ENCODE assay signal across 8 cellular contexts in genomic region chr5:180804129-180804601, GRCh38.
DNase-seq lines count a peak whose midpoint lies in the region; ATAC-seq lines count a peak whose summit lies in the region.

No MANE protein-coding gene starts in this region.

- H3K4me1 ChIP-seq in mucosa of rectum (ENCODE audit: control insufficient read depth in 2 of 2, insufficient read depth in 2 of 2, low read length in 2 of 2): peaks cover 67 to 72% of the 10 kb centered on the region in 2 donors

- H3K9me3 ChIP-seq in mucosa of rectum (ENCODE audit: control insufficient read depth in 2 of 2, low read length in 2 of 2): no peaks in the 10 kb centered on the region

- DNase-seq in stimulated activated CD4-positive, alpha-beta T cell treated with anti-CD3 and anti-CD28 coated beads, Interleukin-1b, Interleukin-23, amount 100 ng/mL, for 48 hours: peak; percentile 35
- no peak for DNase-seq in stimulated activated CD4-positive, alpha-beta T cell treated with anti-CD3 and anti-CD28 coated beads, Interleukin-4, amount 100 ng/mL, for 24 hours
- DNase-seq in DMS153 treated with DMSO at 0.1 percent for 48 hours (lab: John Stamatoyannopoulos, UW; ENCODE audit: unreplicated experiment): no peak
- no peak for DNase-seq in LoVo (ENCODE audit: low spot score)
- DNase-seq in DMS 273 (lab: John Stamatoyannopoulos, UW; ENCODE audit: unreplicated experiment): no peak

- H3K36me3 Mint-ChIP-seq in activated naive CD8-positive, alpha-beta T cell: no peaks in the 10 kb centered on the region

- peaks cover 2 to 7% of the 10 kb centered on the region in 2 donors for H3K36me3 ChIP-seq in mucosa of rectum (ENCODE audit: control insufficient read depth in 2 of 2, insufficient read depth in 2 of 2, low read length in 2 of 2)

- H3K27me3 Mint-ChIP-seq in activated naive CD8-positive, alpha-beta T cell: no peaks in the 10 kb centered on the region

- H3K9ac ChIP-seq in mucosa of rectum (ENCODE audit: low read depth in 1 of 2, low read length in 2 of 2): peak overlapping the region; percentile 75 to 81

- H3K9me3 Mint-ChIP-seq in activated naive CD8-positive, alpha-beta T cell (ENCODE audit: low read depth): no peaks in the 10 kb centered on the region

- ATAC-seq in GM19397 (IDR thresholded peaks at IDR 0.05; ENCODE audit: unreplicated experiment): no peak

- peak overlapping the region; percentile 24 to 77 for H3K4me3 ChIP-seq in mucosa of rectum (ENCODE audit: low read length in 2 of 2)

- H3K27ac Mint-ChIP-seq in activated naive CD8-positive, alpha-beta T cell: peak overlapping the region; percentile 99

- H3K4me3 Mint-ChIP-seq in activated naive CD8-positive, alpha-beta T cell: peak overlapping the region; percentile 96

- H3K4me1 Mint-ChIP-seq in activated naive CD8-positive, alpha-beta T cell (ENCODE audit: low read depth): peaks cover 81% of the 10 kb centered on the region

- H3K27ac ChIP-seq in mucosa of rectum (ENCODE audit: low read depth in 2 of 2, low read length in 2 of 2): peak overlapping the region; percentile 96 to 97

- H3K27me3 ChIP-seq in mucosa of rectum (ENCODE audit: control insufficient read depth in 2 of 2, insufficient read depth in 2 of 2, low read length in 2 of 2): no peaks in the 10 kb centered on the region
